In genomic region chr4:140156529-140157171, GRCh38 we compare ENCODE assay signal across 10 cellular contexts. TPM values are rescaled to one million over a fixed set of nuclear protein-coding genes. Genes with fewer than 3 reads are reported as not detected.
DNase-seq lines count a peak whose midpoint lies in the region; ATAC-seq and TF ChIP-seq lines count a peak whose summit lies in the region.
"Had no signal": no experiment of that assay in that cellular context is flagged by ENCODE, and none has a peak within 500 bp of the region (broad histone marks: within the 10 kb centered on the region; RNA-seq: fewer than 3 reads in every experiment).

No MANE protein-coding gene starts in this region.

- no peaks in the 10 kb centered on the region for H3K36me3 Mint-ChIP-seq in activated CD8-positive, alpha-beta T cell treated with anti-CD3 and anti-CD28 coated beads for 36 hours (ENCODE audit: low read depth)
- peaks cover 2% of the 10 kb centered on the region for H3K36me3 Mint-ChIP-seq in activated CD8-positive, alpha-beta T cell treated with anti-CD3 and anti-CD28 coated beads, Interleukin-2, amount 10 ng/mL, durations not matched to agents 7 days and 5 days (ENCODE audit: low read depth)
- H3K36me3 Mint-ChIP-seq in activated CD4-positive, alpha-beta T cell treated with anti-CD3 and anti-CD28 coated beads, Interleukin-2, amount 10 ng/mL, durations not matched to agents 24 days and 14 days (ENCODE audit: low read depth), result no peaks in the 10 kb centered on the region

- WGBS in gastroesophageal sphincter (ENCODE audit: low coverage in 1 of 2), 2 donors, result 72 to 77% methylated on average over 2 to 4 of the region's 4 CpGs

- H3K4me3 Mint-ChIP-seq in activated CD8-positive, alpha-beta T cell treated with anti-CD3 and anti-CD28 coated beads for 36 hours, result peak overlapping the region; percentile 44
- no peak overlapping the region for H3K4me3 Mint-ChIP-seq in activated CD8-positive, alpha-beta T cell treated with anti-CD3 and anti-CD28 coated beads, Interleukin-2, amount 10 ng/mL, durations not matched to agents 7 days and 5 days
- no peak overlapping the region for H3K4me3 Mint-ChIP-seq in activated CD4-positive, alpha-beta T cell treated with anti-CD3 and anti-CD28 coated beads, Interleukin-2, amount 10 ng/mL, durations not matched to agents 24 days and 14 days
- H3K4me3 Mint-ChIP-seq in stimulated activated naive CD8-positive, alpha-beta T cell treated with anti-CD3 and anti-CD28 coated beads, Interleukin-15, amount 100 ng/mL, for 72 hours, result peak overlapping the region; percentile 56 to 75

- H3K4me3 ChIP-seq in gastroesophageal sphincter, result no peak overlapping the region
- H3K4me3 ChIP-seq: cardiac muscle cell, MG63 had no signal

- H3K27me3 Mint-ChIP-seq in activated CD8-positive, alpha-beta T cell treated with anti-CD3 and anti-CD28 coated beads for 36 hours, result peaks cover 6% of the 10 kb centered on the region
- H3K27me3 Mint-ChIP-seq in activated CD8-positive, alpha-beta T cell treated with anti-CD3 and anti-CD28 coated beads, Interleukin-2, amount 10 ng/mL, durations not matched to agents 7 days and 5 days (ENCODE audit: low read depth), result peaks cover 11% of the 10 kb centered on the region
- peaks cover 56% of the 10 kb centered on the region for H3K27me3 Mint-ChIP-seq in activated CD4-positive, alpha-beta T cell treated with anti-CD3 and anti-CD28 coated beads, Interleukin-2, amount 10 ng/mL, durations not matched to agents 24 days and 14 days
- H3K27me3 Mint-ChIP-seq in stimulated activated naive CD8-positive, alpha-beta T cell treated with anti-CD3 and anti-CD28 coated beads, Interleukin-15, amount 100 ng/mL, for 72 hours, result peaks cover 7% of the 10 kb centered on the region

- CTCF ChIA-PET in activated CD8-positive, alpha-beta T cell treated with anti-CD3 and anti-CD28 coated beads for 36 hours (lab: Charles Lee), result interaction anchor here (0.6 to 2.4 kb wide), 11 partner anchors 8 to 143 kb away, joined by 3 to 8 read pairs (median 4); no protein-coding TSS in a partner anchor
- CTCF ChIA-PET in activated CD8-positive, alpha-beta T cell treated with anti-CD3 and anti-CD28 coated beads, Interleukin-2, amount 10 ng/mL, durations not matched to agents 7 days and 5 days (lab: Charles Lee), result interaction anchor here (0.8 to 2.6 kb wide), 6 partner anchors 61 to 209 kb away, joined by 3 to 14 read pairs (median 4); no protein-coding TSS in a partner anchor

- intact Hi-C loops in activated CD8-positive, alpha-beta T cell treated with anti-CD3 and anti-CD28 coated beads for 36 hours (cut with micrococcal nuclease), result loop anchor here (10.0 kb wide), 1 partner anchor 422 kb away; no protein-coding TSS in a partner anchor
- intact Hi-C loops in activated CD4-positive, alpha-beta T cell treated with anti-CD3 and anti-CD28 coated beads, Interleukin-2, amount 10 ng/mL, durations not matched to agents 24 days and 14 days (cut with micrococcal nuclease), result loop anchor here (1.0 to 5.0 kb wide), 6 partner anchors 53 to 419 kb away; partner anchors contain the start of gene SCOC

- no peak overlapping the region for H3K27ac ChIP-seq in gastroesophageal sphincter
- H3K27ac ChIP-seq: cardiac muscle cell had no signal

- no peaks in the 10 kb centered on the region for H3K27me3 ChIP-seq in gastroesophageal sphincter
- H3K27me3 ChIP-seq: cardiac muscle cell, MG63 had no signal

- TF ChIP-seq EP300 in gastroesophageal sphincter (IDR thresholded peaks at IDR 0.05), result no peak

- peaks cover under 1% of the 10 kb centered on the region for H3K9me3 Mint-ChIP-seq in activated CD8-positive, alpha-beta T cell treated with anti-CD3 and anti-CD28 coated beads for 36 hours
- no peaks in the 10 kb centered on the region for H3K9me3 Mint-ChIP-seq in activated CD8-positive, alpha-beta T cell treated with anti-CD3 and anti-CD28 coated beads, Interleukin-2, amount 10 ng/mL, durations not matched to agents 7 days and 5 days (ENCODE audit: insufficient read depth)
- peaks cover 3% of the 10 kb centered on the region for H3K9me3 Mint-ChIP-seq in activated CD4-positive, alpha-beta T cell treated with anti-CD3 and anti-CD28 coated beads, Interleukin-2, amount 10 ng/mL, durations not matched to agents 24 days and 14 days
- H3K9me3 Mint-ChIP-seq in stimulated activated naive CD8-positive, alpha-beta T cell treated with anti-CD3 and anti-CD28 coated beads, Interleukin-15, amount 100 ng/mL, for 72 hours, result no peaks in the 10 kb centered on the region

- H3K4me1 Mint-ChIP-seq in activated CD8-positive, alpha-beta T cell treated with anti-CD3 and anti-CD28 coated beads for 36 hours (ENCODE audit: low read depth), result peaks cover 34% of the 10 kb centered on the region
- peaks cover 23% of the 10 kb centered on the region for H3K4me1 Mint-ChIP-seq in activated CD8-positive, alpha-beta T cell treated with anti-CD3 and anti-CD28 coated beads, Interleukin-2, amount 10 ng/mL, durations not matched to agents 7 days and 5 days (ENCODE audit: low read depth)
- peaks cover 27% of the 10 kb centered on the region for H3K4me1 Mint-ChIP-seq in activated CD4-positive, alpha-beta T cell treated with anti-CD3 and anti-CD28 coated beads, Interleukin-2, amount 10 ng/mL, durations not matched to agents 24 days and 14 days
- peaks cover 31% of the 10 kb centered on the region for H3K4me1 Mint-ChIP-seq in stimulated activated naive CD8-positive, alpha-beta T cell treated with anti-CD3 and anti-CD28 coated beads, Interleukin-15, amount 100 ng/mL, for 72 hours

- ATAC-seq in activated CD8-positive, alpha-beta T cell treated with anti-CD3 and anti-CD28 coated beads for 36 hours, result peak; percentile 14
- no peak for ATAC-seq in activated CD8-positive, alpha-beta T cell treated with anti-CD3 and anti-CD28 coated beads, Interleukin-2, amount 10 ng/mL, durations not matched to agents 7 days and 5 days
- ATAC-seq in HG03159 (IDR thresholded peaks at IDR 0.05; ENCODE audit: unreplicated experiment) (peak; percentile 52), gastroesophageal sphincter (no peak)
- peak; percentile 69 for ATAC-seq in stimulated activated naive CD8-positive, alpha-beta T cell treated with anti-CD3 and anti-CD28 coated beads, Interleukin-15, amount 100 ng/mL, for 72 hours

- no peak for TF ChIP-seq POLR2A in gastroesophageal sphincter (IDR thresholded peaks at IDR 0.05)

- no peaks in the 10 kb centered on the region for H3K9me3 ChIP-seq in gastroesophageal sphincter
- H3K9me3 ChIP-seq: MG63 had no signal

- H3K36me3 ChIP-seq in gastroesophageal sphincter, result no peaks in the 10 kb centered on the region
- H3K36me3 ChIP-seq: cardiac muscle cell, MG63 had no signal

- no peak for TF ChIP-seq CTCF in activated CD8-positive, alpha-beta T cell treated with anti-CD3 and anti-CD28 coated beads for 36 hours (IDR thresholded peaks at IDR 0.05)
- no peak for TF ChIP-seq CTCF in gastroesophageal sphincter (IDR thresholded peaks at IDR 0.05)

- peaks cover 0 to 23% (median 3%) of the 10 kb centered on the region in 3 donors for H3K4me1 ChIP-seq in gastroesophageal sphincter

- POLR2A ChIA-PET in activated CD8-positive, alpha-beta T cell treated with anti-CD3 and anti-CD28 coated beads for 36 hours (lab: Charles Lee), result interaction anchor here (0.7 to 1.4 kb wide), 6 partner anchors 12 to 90 kb away, joined by 3 to 5 read pairs (median 4); no protein-coding TSS in a partner anchor
- POLR2A ChIA-PET in activated CD8-positive, alpha-beta T cell treated with anti-CD3 and anti-CD28 coated beads, Interleukin-2, amount 10 ng/mL, durations not matched to agents 7 days and 5 days (lab: Charles Lee), result no interaction called here

- peak overlapping the region; percentile 84 for H3K27ac Mint-ChIP-seq in activated CD8-positive, alpha-beta T cell treated with anti-CD3 and anti-CD28 coated beads for 36 hours
- no peak overlapping the region for H3K27ac Mint-ChIP-seq in activated CD8-positive, alpha-beta T cell treated with anti-CD3 and anti-CD28 coated beads, Interleukin-2, amount 10 ng/mL, durations not matched to agents 7 days and 5 days
- H3K27ac Mint-ChIP-seq in activated CD4-positive, alpha-beta T cell treated with anti-CD3 and anti-CD28 coated beads, Interleukin-2, amount 10 ng/mL, durations not matched to agents 24 days and 14 days, result peak overlapping the region; percentile 72
- peak overlapping the region in 1 of 2 donors; percentile 80 for H3K27ac Mint-ChIP-seq in stimulated activated naive CD8-positive, alpha-beta T cell treated with anti-CD3 and anti-CD28 coated beads, Interleukin-15, amount 100 ng/mL, for 72 hours

- peak; percentile 64 for DNase-seq in activated CD8-positive, alpha-beta T cell treated with anti-CD3 and anti-CD28 coated beads for 36 hours
- no peak for DNase-seq in activated CD8-positive, alpha-beta T cell treated with anti-CD3 and anti-CD28 coated beads, Interleukin-2, amount 10 ng/mL, durations not matched to agents 7 days and 5 days
- DNase-seq in activated CD4-positive, alpha-beta T cell treated with anti-CD3 and anti-CD28 coated beads, Interleukin-2, amount 10 ng/mL, durations not matched to agents 24 days and 14 days, result peak; percentile 68
- peak; percentile 21 to 70 for DNase-seq in stimulated activated naive CD8-positive, alpha-beta T cell treated with anti-CD3 and anti-CD28 coated beads, Interleukin-15, amount 100 ng/mL, for 72 hours
- no peak for DNase-seq in AG20443 (ENCODE audit: low spot score)
- no peak for DNase-seq in NCI-H524 treated with DMSO at 0.1 percent for 48 hours (lab: John Stamatoyannopoulos, UW)
- DNase-seq: MG63 had no signal

RNA-seq across cellular contexts. Expression of gene MAML3, which starts 2.7 kb away (rescaled TPM):
- 1 to 10 TPM; 2.0 to 2.4 TPM for total RNA-seq in activated CD8-positive, alpha-beta T cell treated with anti-CD3 and anti-CD28 coated beads for 36 hours
- 1 to 10 TPM; 4.0 to 4.1 TPM for total RNA-seq in activated CD8-positive, alpha-beta T cell treated with anti-CD3 and anti-CD28 coated beads, Interleukin-2, amount 10 ng/mL, durations not matched to agents 7 days and 5 days
- 0.52 and 0.54 TPM in 2 replicates for total RNA-seq in activated CD4-positive, alpha-beta T cell treated with anti-CD3 and anti-CD28 coated beads, Interleukin-2, amount 10 ng/mL, durations not matched to agents 24 days and 14 days
- 10 to 100 TPM in 1 of 4 donors, 1 to 10 TPM in 3; 5.3 to 10.6 (median 9.3) TPM for total RNA-seq in gastroesophageal sphincter

Comparison
In these comparisons a context has a peak if more than half of its experiments do, and no peak if none do; other contexts are left out.
1. ATAC-seq: peak in activated CD8-positive, alpha-beta T cell treated with anti-CD3 and anti-CD28 coated beads for 36 hours (single experiment), HG03159 (single experiment) and stimulated activated naive CD8-positive, alpha-beta T cell treated with anti-CD3 and anti-CD28 coated beads, Interleukin-15, amount 100 ng/mL, for 72 hours (single experiment); none in activated CD8-positive, alpha-beta T cell treated with anti-CD3 and anti-CD28 coated beads, Interleukin-2, amount 10 ng/mL, durations not matched to agents 7 days and 5 days (single experiment) and gastroesophageal sphincter (single experiment).
2. DNase-seq: peak in activated CD8-positive, alpha-beta T cell treated with anti-CD3 and anti-CD28 coated beads for 36 hours (single experiment), activated CD4-positive, alpha-beta T cell treated with anti-CD3 and anti-CD28 coated beads, Interleukin-2, amount 10 ng/mL, durations not matched to agents 24 days and 14 days (single experiment) and stimulated activated naive CD8-positive, alpha-beta T cell treated with anti-CD3 and anti-CD28 coated beads, Interleukin-15, amount 100 ng/mL, for 72 hours (2 of 2); none in activated CD8-positive, alpha-beta T cell treated with anti-CD3 and anti-CD28 coated beads, Interleukin-2, amount 10 ng/mL, durations not matched to agents 7 days and 5 days (single experiment), AG20443 (single experiment) and NCI-H524 treated with DMSO at 0.1 percent for 48 hours (single experiment).
3. H3K4me3 Mint-ChIP-seq: peak in activated CD8-positive, alpha-beta T cell treated with anti-CD3 and anti-CD28 coated beads for 36 hours (single experiment) and stimulated activated naive CD8-positive, alpha-beta T cell treated with anti-CD3 and anti-CD28 coated beads, Interleukin-15, amount 100 ng/mL, for 72 hours (2 of 2); none in activated CD8-positive, alpha-beta T cell treated with anti-CD3 and anti-CD28 coated beads, Interleukin-2, amount 10 ng/mL, durations not matched to agents 7 days and 5 days (single experiment) and activated CD4-positive, alpha-beta T cell treated with anti-CD3 and anti-CD28 coated beads, Interleukin-2, amount 10 ng/mL, durations not matched to agents 24 days and 14 days (single experiment).